Comparison of ENCODE assay signal across 21 cellular contexts in genomic region chr10:1674501-1674900, GRCh38.
A peak's percentile ranks its signal among the peaks of the same experiment; 100 is the strongest.
DNase-seq lines count a peak whose midpoint lies in the region; ATAC-seq, FAIRE-seq and TF ChIP-seq lines count a peak whose summit lies in the region.
"Had no signal": no experiment of that assay in that cellular context is flagged by ENCODE, and none has a peak within 500 bp of the region (broad histone marks: within the 10 kb centered on the region; RNA-seq: fewer than 3 reads in every experiment).

No MANE protein-coding gene starts in this region.

- H3K36me3 Mint-ChIP-seq in progenitor cell of endocrine pancreas (ENCODE audit: insufficient read depth) = no peaks in the 10 kb centered on the region
- H3K36me3 Mint-ChIP-seq: activated CD4-positive, alpha-beta memory T cell treated with anti-CD3 and anti-CD28 coated beads for 36 hours had no signal

- H3K4me3 Mint-ChIP-seq in progenitor cell of endocrine pancreas (ENCODE audit: low read depth) = no peak overlapping the region
- H3K4me3 Mint-ChIP-seq: activated CD4-positive, alpha-beta memory T cell treated with anti-CD3 and anti-CD28 coated beads for 36 hours; activated T-helper 1 cell treated with anti-CD3 and anti-CD28 coated beads, Interleukin-12 subunit alpha, Interleukin-12 subunit beta, Interleukin-2, Interleukin-4 antibody, amounts not matched to agents 30 ng/mL and 10 ng/mL and 1 ng/mL, durations not matched to agents 14 hours and 24 hours and 36 hours had no signal

- H3K27me3 Mint-ChIP-seq in progenitor cell of endocrine pancreas = peaks cover 7% of the 10 kb centered on the region

- no peak overlapping the region for H3K27ac Mint-ChIP-seq in progenitor cell of endocrine pancreas
- H3K27ac Mint-ChIP-seq: activated CD4-positive, alpha-beta memory T cell treated with anti-CD3 and anti-CD28 coated beads for 36 hours; activated T-helper 1 cell treated with anti-CD3 and anti-CD28 coated beads, Interleukin-12 subunit alpha, Interleukin-12 subunit beta, Interleukin-2, Interleukin-4 antibody, amounts not matched to agents 30 ng/mL and 10 ng/mL and 1 ng/mL, durations not matched to agents 14 hours and 24 hours and 36 hours had no signal

- no peak for DNase-seq in HTR-8/SVneo (ENCODE audit: insufficient read length, low spot score)
- no peak for DNase-seq in COLO668 (lab: John Stamatoyannopoulos, UW; ENCODE audit: unreplicated experiment)
- no peak for DNase-seq in NCI-H748 (lab: John Stamatoyannopoulos, UW; ENCODE audit: unreplicated experiment)
- no peak for DNase-seq in progenitor cell of endocrine pancreas (ENCODE audit: low spot score, unreplicated experiment)
- DNase-seq: activated CD4-positive, alpha-beta memory T cell treated with anti-CD3 and anti-CD28 coated beads for 36 hours; adrenal gland; Calu3; effector memory CD4-positive, alpha-beta T cell; GDM1; GOT3; Karpas-422; kidney; NCI-H1436; NCI-H226; SK-N-SH; substantia nigra had no signal

- ATAC-seq in GM18498 (IDR thresholded peaks at IDR 0.05; ENCODE audit: unreplicated experiment) = peak; percentile 61
- peak; percentile 83 for ATAC-seq in GM19372 (IDR thresholded peaks at IDR 0.05; ENCODE audit: low read depth, unreplicated experiment)
- ATAC-seq in HG02798 (IDR thresholded peaks at IDR 0.05; ENCODE audit: poor library complexity, unreplicated experiment) = peak; percentile 72
- peak; percentile 63 for ATAC-seq in HG03571 (IDR thresholded peaks at IDR 0.05; ENCODE audit: unreplicated experiment)

- no peaks in the 10 kb centered on the region for H3K4me1 Mint-ChIP-seq in progenitor cell of endocrine pancreas (ENCODE audit: low read depth)

- no peaks in the 10 kb centered on the region for H3K9me3 Mint-ChIP-seq in progenitor cell of endocrine pancreas (ENCODE audit: low read depth)
- H3K9me3 Mint-ChIP-seq: activated CD4-positive, alpha-beta memory T cell treated with anti-CD3 and anti-CD28 coated beads for 36 hours; activated T-helper 1 cell treated with anti-CD3 and anti-CD28 coated beads, Interleukin-12 subunit alpha, Interleukin-12 subunit beta, Interleukin-2, Interleukin-4 antibody, amounts not matched to agents 30 ng/mL and 10 ng/mL and 1 ng/mL, durations not matched to agents 14 hours and 24 hours and 36 hours had no signal

- TF ChIP-seq CTCF in progenitor cell of endocrine pancreas (IDR thresholded peaks at IDR 0.05; ENCODE audit: unreplicated experiment) = no peak

- FAIRE-seq in HTR-8/SVneo (lab: Jason Lieb, UNC) = no peak
- FAIRE-seq: kidney had no signal
